Comparison of ENCODE assay signal across 8 cellular contexts in genomic region chr22:32265882-32266767, GRCh38. TPM values are rescaled to one million over a fixed set of nuclear protein-coding genes. Genes with fewer than 3 reads are reported as not detected.
DNase-seq lines count a peak whose midpoint lies in the region; ATAC-seq and TF ChIP-seq lines count a peak whose summit lies in the region.

No MANE protein-coding gene starts in this region.

- intact Hi-C loops in heart left ventricle (cut with DNase I) (loop anchor here (1.0 to 10.0 kb wide), 9 partner anchors 63 to 296 kb away; no protein-coding TSS in a partner anchor), aorta (cut with DNase I) (loop anchor here (2.0 to 5.0 kb wide), 2 partner anchors 289 kb away; no protein-coding TSS in a partner anchor)

- TF ChIP-seq POLR2A in heart left ventricle (IDR thresholded peaks at IDR 0.05), result no peak

- H3K36me3 ChIP-seq in MM.1S (replicated peaks; ENCODE audit: insufficient read depth, low read length) (no peaks in the 10 kb centered on the region), heart left ventricle (no peaks in the 10 kb centered on the region), aorta (ENCODE audit: control insufficient read depth in 1 of 2, insufficient read depth in 2 of 2, low read length in 1 of 2) (no peaks in the 10 kb centered on the region)

- 29 to 30% (median 29%) methylated on average over 10 of the region's 10 CpGs for WGBS in heart left ventricle, 4 donors
- 28% methylated on average over 10 of the region's 10 CpGs for WGBS in aorta, 2 donors

- H3K4me3 ChIP-seq in MM.1S (ENCODE audit: low read length) (no peak overlapping the region), heart left ventricle (peak overlapping the region in 2 of 12 donors; percentile 12 to 28), aorta (ENCODE audit: low read length in 2 of 2) (no peak overlapping the region)

- H4K20me1 ChIP-seq in MM.1S (ENCODE audit: insufficient read depth, low read length), result no peaks in the 10 kb centered on the region

- no peaks in the 10 kb centered on the region for H3F3A ChIP-seq in MM.1S (ENCODE audit: insufficient read depth, low read length)

- peaks cover 7% of the 10 kb centered on the region; the same call in 1 of the 2 replicates for H3K27me3 ChIP-seq in MM.1S (replicated peaks; ENCODE audit: insufficient read depth, low read length)
- no peaks in the 10 kb centered on the region for H3K27me3 ChIP-seq in heart left ventricle
- no peaks in the 10 kb centered on the region for H3K27me3 ChIP-seq in aorta (ENCODE audit: control insufficient read depth in 1 of 2, insufficient read depth in 2 of 2, low read length in 1 of 2)

- no peaks in the 10 kb centered on the region for H3K79me2 ChIP-seq in MM.1S (ENCODE audit: low read length)

- H3K9ac ChIP-seq in MM.1S (ENCODE audit: low read length), result no peak overlapping the region

- H3K27ac ChIP-seq in MM.1S (ENCODE audit: low read length) (no peak overlapping the region), heart left ventricle (no peak overlapping the region), aorta (ENCODE audit: low read depth in 1 of 2, low read length in 2 of 2) (no peak overlapping the region)

- H3K4me1 ChIP-seq in MM.1S (ENCODE audit: low read length) (no peaks in the 10 kb centered on the region; the same call in 1 of the 2 replicates), heart left ventricle (peaks cover 0 to 8% (median 0%) of the 10 kb centered on the region in 12 donors), aorta (ENCODE audit: control insufficient read depth in 1 of 2, insufficient read depth in 2 of 2, low read length in 2 of 2) (no peaks in the 10 kb centered on the region)

- peak; percentile 80 for DNase-seq in Daoy (ENCODE audit: low read depth)
- peak; percentile 72 for DNase-seq in MM.1S
- DNase-seq in activated naive CD4-positive, alpha-beta T cell treated with anti-CD3 and anti-CD28 coated beads, Interleukin-2, amount 50 U/mL, for 16 hours, result peak; percentile 77
- peak in 4 of 5 donors; percentile 56 to 73 (median 58) for DNase-seq in heart left ventricle
- peak; percentile 78 for DNase-seq in putamen (ENCODE audit: low spot score)
- DNase-seq in aorta, result peak in 1 of 2 donors; percentile 77

- peak; percentile 92 for ATAC-seq in SK-N-SH treated with all-trans-retinoic acid at 6 μM for 48 hours
- ATAC-seq in heart left ventricle, result peak in 3 of 4 donors; percentile 59 to 70 (median 61)
- peak; percentile 66 for ATAC-seq in aorta (ENCODE audit: low FRiP score)
- ATAC-seq in GM21515 (IDR thresholded peaks at IDR 0.05; ENCODE audit: unreplicated experiment), result no peak

- H3K9me3 ChIP-seq in MM.1S (replicated peaks; ENCODE audit: insufficient read depth, low read length) (no peaks in the 10 kb centered on the region), heart left ventricle (peaks cover 0 to 4% (median 0%) of the 10 kb centered on the region in 12 donors), aorta (ENCODE audit: control insufficient read depth, low read length) (no peaks in the 10 kb centered on the region)

- peak overlapping the region; percentile 48 for H2AFZ ChIP-seq in MM.1S (ENCODE audit: low read length)

- peak; percentile 85 for TF ChIP-seq CTCF in MM.1S (IDR thresholded peaks at IDR 0.05; ENCODE audit: low read length)
- TF ChIP-seq CTCF in heart left ventricle (IDR thresholded peaks at IDR 0.05), result peak; percentile 74 to 90 (median 86)

- no peaks in the 10 kb centered on the region for H3K9me2 ChIP-seq in MM.1S (replicated peaks; ENCODE audit: insufficient read depth, low read length)

- peak overlapping the region; percentile 35; the same call in 1 of the 2 replicates for H3K4me2 ChIP-seq in MM.1S (ENCODE audit: low read depth, low read length)

TF ChIP-seq in SK-N-SH treated with all-trans-retinoic acid at 6 μM for 48 hours, 23 proteins besides CTCF, POLR2A, EP300 and RAD21:
- TF ChIP-seq, protein P1, sequence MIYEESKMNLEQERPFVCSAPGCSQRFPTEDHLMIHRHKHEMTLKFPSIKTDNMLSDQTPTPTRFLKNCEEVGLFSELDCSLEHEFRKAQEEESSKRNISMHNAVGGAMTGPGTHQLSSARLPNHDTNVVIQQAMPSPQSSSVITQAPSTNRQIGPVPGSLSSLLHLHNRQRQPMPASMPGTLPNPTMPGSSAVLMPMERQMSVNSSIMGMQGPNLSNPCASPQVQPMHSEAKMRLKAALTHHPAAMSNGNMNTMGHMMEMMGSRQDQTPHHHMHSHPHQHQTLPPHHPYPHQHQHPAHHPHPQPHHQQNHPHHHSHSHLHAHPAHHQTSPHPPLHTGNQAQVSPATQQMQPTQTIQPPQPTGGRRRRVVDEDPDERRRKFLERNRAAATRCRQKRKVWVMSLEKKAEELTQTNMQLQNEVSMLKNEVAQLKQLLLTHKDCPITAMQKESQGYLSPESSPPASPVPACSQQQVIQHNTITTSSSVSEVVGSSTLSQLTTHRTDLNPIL (CRISPR knock-in tag; IDR thresholded peaks at IDR 0.05; ENCODE audit: low read depth), result no peak
- TF ChIP-seq RARB (CRISPR knock-in tag; IDR thresholded peaks at IDR 0.05) (no peak), CSDC2 (CRISPR knock-in tag; IDR thresholded peaks at IDR 0.05) (no peak), ZFP3 (CRISPR knock-in tag; IDR thresholded peaks at IDR 0.05) (no peak), SNAI2 (CRISPR knock-in tag; IDR thresholded peaks at IDR 0.05) (no peak), ZFP30 (CRISPR knock-in tag; IDR thresholded peaks at IDR 0.05) (no peak), POU6F1 (CRISPR knock-in tag; IDR thresholded peaks at IDR 0.05; ENCODE audit: borderline replicate concordance, low read depth) (no peak)
- TF ChIP-seq, protein P2, sequence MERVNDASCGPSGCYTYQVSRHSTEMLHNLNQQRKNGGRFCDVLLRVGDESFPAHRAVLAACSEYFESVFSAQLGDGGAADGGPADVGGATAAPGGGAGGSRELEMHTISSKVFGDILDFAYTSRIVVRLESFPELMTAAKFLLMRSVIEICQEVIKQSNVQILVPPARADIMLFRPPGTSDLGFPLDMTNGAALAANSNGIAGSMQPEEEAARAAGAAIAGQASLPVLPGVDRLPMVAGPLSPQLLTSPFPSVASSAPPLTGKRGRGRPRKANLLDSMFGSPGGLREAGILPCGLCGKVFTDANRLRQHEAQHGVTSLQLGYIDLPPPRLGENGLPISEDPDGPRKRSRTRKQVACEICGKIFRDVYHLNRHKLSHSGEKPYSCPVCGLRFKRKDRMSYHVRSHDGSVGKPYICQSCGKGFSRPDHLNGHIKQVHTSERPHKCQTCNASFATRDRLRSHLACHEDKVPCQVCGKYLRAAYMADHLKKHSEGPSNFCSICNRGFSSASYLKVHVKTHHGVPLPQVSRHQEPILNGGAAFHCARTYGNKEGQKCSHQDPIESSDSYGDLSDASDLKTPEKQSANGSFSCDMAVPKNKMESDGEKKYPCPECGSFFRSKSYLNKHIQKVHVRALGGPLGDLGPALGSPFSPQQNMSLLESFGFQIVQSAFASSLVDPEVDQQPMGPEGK (CRISPR knock-in tag; IDR thresholded peaks at IDR 0.05; ENCODE audit: borderline replicate concordance), result no peak
TF ChIP-seq in SK-N-SH treated with all-trans-retinoic acid at 6 μM for 48 hours: peak in this region for 0.

RNA-seq across cellular contexts. Expression of gene SLC5A4, which starts 11.0 kb away (rescaled TPM):
- not detected in 2 replicates for total RNA-seq in Daoy (2014; rRNA removed; shearing (Covaris generic))
- total RNA-seq in heart left ventricle (1 to 10 TPM in 1 of 9 donors, under 1 TPM in 6, not detected in 2; 0.13 to 1.3 (median 0.28) TPM), aorta (1 to 10 TPM; 2.2 to 2.9 TPM)
- polyA plus RNA-seq in heart left ventricle (under 1 TPM; 0.12 to 0.34 TPM), aorta (under 1 TPM; 0.10 to 0.88 TPM)
